Comparison of ENCODE assay signal across 16 cellular contexts in genomic region chr2:179768765-179769164, GRCh38.
DNase-seq lines count a peak whose midpoint lies in the region; ATAC-seq and TF ChIP-seq lines count a peak whose summit lies in the region.
"Had no signal": no experiment of that assay in that cellular context is flagged by ENCODE, and none has a peak within 500 bp of the region (broad histone marks: within the 10 kb centered on the region; RNA-seq: fewer than 3 reads in every experiment).

No MANE protein-coding gene starts in this region.

- H3K36me3 Mint-ChIP-seq in nephron progenitor cell (ENCODE audit: low read depth), result no peaks in the 10 kb centered on the region

- no peak for ATAC-seq in HG03460 (IDR thresholded peaks at IDR 0.05; ENCODE audit: unreplicated experiment)

- H3K27me3 Mint-ChIP-seq in nephron progenitor cell (ENCODE audit: low read depth, poor library complexity), result no peaks in the 10 kb centered on the region

- H3K27ac Mint-ChIP-seq in nephron progenitor cell, result no peak overlapping the region

- peaks cover 13% of the 10 kb centered on the region for H3K4me1 Mint-ChIP-seq in nephron progenitor cell

- H3K4me3 Mint-ChIP-seq in nephron progenitor cell, result no peak overlapping the region

- no peak for TF ChIP-seq CTCF in nephron progenitor cell (IDR thresholded peaks at IDR 0.05)

- peaks cover 3% of the 10 kb centered on the region for H3K9me3 Mint-ChIP-seq in nephron progenitor cell

- DNase-seq in AG08395 (ENCODE audit: low spot score) (peak; percentile 6), NCI-H2081 (lab: John Stamatoyannopoulos, UW) (peak; percentile 36 to 71), dermis microvascular lymphatic vessel endothelial cell (ENCODE audit: low read depth in 2 of 2) (peak; percentile 56 to 75), lung microvascular endothelial cell (ENCODE audit: low read depth in 2 of 2) (peak; percentile 47 to 91), nephron progenitor cell (no peak), SW 1271 (lab: John Stamatoyannopoulos, UW) (no peak)
- DNase-seq in stimulated activated CD4-positive, alpha-beta T cell treated with anti-CD3 and anti-CD28 coated beads, Interleukin-4, amount 100 ng/mL, for 4 hours, result no peak
- DNase-seq: activated CD4-positive, alpha-beta T cell treated with anti-CD3 and anti-CD28 coated beads, Interleukin-2, amount 50 U/mL, for 48 hours; Caco-2; effector CD8-positive, alpha-beta T cell; GDM1; NCI-H1436 treated with DMSO at 0.1 percent for 48 hours; NCI-H510A treated with DMSO at 0.1 percent for 48 hours; PC-9; thyroid gland had no signal

Comparison
In these comparisons a context has a peak if more than half of its experiments do, and no peak if none do; other contexts are left out.
1. DNase-seq: peak in AG08395 (single experiment), NCI-H2081 (2 of 2), dermis microvascular lymphatic vessel endothelial cell (2 of 2) and lung microvascular endothelial cell (2 of 2); none in stimulated activated CD4-positive, alpha-beta T cell treated with anti-CD3 and anti-CD28 coated beads, Interleukin-4, amount 100 ng/mL, for 4 hours (0 of 2), nephron progenitor cell (single experiment) and SW 1271 (0 of 2).